Comparison of ENCODE assay signal across 9 cellular contexts in the genomic region with DNA sequence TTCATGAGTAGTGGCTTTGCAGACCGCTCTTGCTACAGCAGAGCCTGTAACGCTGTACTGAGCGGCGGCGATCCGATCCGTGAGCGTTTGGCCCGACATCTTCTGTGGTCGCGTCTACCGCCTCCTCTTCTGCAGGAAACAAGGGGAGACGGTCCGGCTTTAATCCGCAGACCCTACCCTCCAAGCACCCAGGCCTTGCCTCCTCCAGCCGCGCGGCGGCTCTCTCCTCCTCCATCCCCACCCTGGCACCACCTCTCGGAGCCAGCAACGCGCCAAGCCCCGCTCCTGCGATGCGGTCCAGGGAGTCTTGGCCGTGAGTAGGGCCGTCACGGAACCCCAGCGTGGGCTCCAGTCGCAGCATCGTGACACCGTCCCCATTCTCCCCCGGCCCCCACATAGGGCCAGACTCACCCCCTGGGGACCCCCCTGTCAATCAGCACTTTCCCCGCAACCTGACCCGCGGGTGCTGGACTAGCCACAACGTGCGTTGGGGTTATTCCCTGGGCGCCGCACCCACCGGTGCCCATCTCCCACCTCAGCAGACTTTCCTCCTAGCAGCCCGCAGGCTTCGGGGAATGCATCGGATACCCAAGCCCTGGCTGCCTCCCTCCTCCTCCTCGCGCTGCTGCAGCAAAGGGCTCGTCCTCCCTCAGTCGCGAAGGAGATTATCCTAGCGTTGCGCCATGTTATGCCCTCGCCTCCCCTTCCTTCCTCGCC. TPM values are rescaled to one million over a fixed set of nuclear protein-coding genes. Genes with fewer than 3 reads are reported as not detected.
DNase-seq lines count a peak whose midpoint lies in the region; ATAC-seq and TF ChIP-seq lines count a peak whose summit lies in the region.
"Had no signal": no experiment of that assay in that cellular context is flagged by ENCODE, and none has a peak within 500 bp of the region (broad histone marks: within the 10 kb centered on the region; RNA-seq: fewer than 3 reads in every experiment).

No MANE protein-coding gene starts in this region.

- H3K4me2 ChIP-seq in GM23338: peak overlapping the region; percentile 92

- H3F3A ChIP-seq in GM23338 (replicated peaks; ENCODE audit: low read depth): peaks cover 8% of the 10 kb centered on the region; the same call in 1 of the 2 replicates

- POLR2A ChIA-PET in WTC11 (lab: Charles Lee): interaction anchor here (1.4 kb wide), 1 partner anchor 145 kb away, joined by 4 read pairs; the partner anchor contains the start of gene RIPPLY2

- TF ChIP-seq CTCF in GM23338 (conservative IDR thresholded peaks at IDR 0.05; ENCODE audit: low read depth in 2 of 2) (no peak; a peak in 1 of 4 replicates), WTC11 (IDR thresholded peaks at IDR 0.05) (no peak)

- no peaks in the 10 kb centered on the region for H4K20me1 ChIP-seq in GM23338 (replicated peaks; ENCODE audit: insufficient read depth)

- peaks cover 4% of the 10 kb centered on the region; the same call in 1 of the 3 replicates for H3K9me3 Mint-ChIP-seq in GM23338
- peaks cover 8% of the 10 kb centered on the region; the same call in 1 of the 2 replicates for H3K9me3 Mint-ChIP-seq in WTC11
- H3K9me3 Mint-ChIP-seq in stimulated activated effector memory CD8-positive, alpha-beta T cell treated with anti-CD3 and anti-CD28 coated beads, Interleukin-12 subunit alpha, Interleukin-12 subunit beta, amount 100 ng/mL, for 72 hours: peaks cover 8% of the 10 kb centered on the region
- peaks cover 3% of the 10 kb centered on the region for H3K9me3 Mint-ChIP-seq in natural killer cell treated with Interleukin-12 subunit alpha and Interleukin-12 subunit beta and Interleukin-15 and Interleukin-18, amount 100 ng/mL, for 72 hours

- H3K4me1 ChIP-seq in GM23338 (ENCODE audit: insufficient read depth): no peaks in the 10 kb centered on the region; the same call in 1 of the 2 replicates

- DNase-seq in GM23338 (ENCODE audit: low spot score) (peak; percentile 65), WTC11 (ENCODE audit: low spot score) (peak; percentile 49), hypothalamus (lab: John Stamatoyannopoulos, UW) (peak in 46 of 51 donors; percentile 4 to 69 (median 34))
- no peak for DNase-seq in stimulated activated effector memory CD8-positive, alpha-beta T cell treated with anti-CD3 and anti-CD28 coated beads, Interleukin-12 subunit alpha, Interleukin-12 subunit beta, amount 100 ng/mL, for 72 hours (ENCODE audit: low spot score in 2 of 2)
- DNase-seq in natural killer cell treated with Interleukin-12 subunit alpha and Interleukin-12 subunit beta and Interleukin-15 and Interleukin-18, amount 100 ng/mL, for 72 hours (ENCODE audit: low spot score): no peak

- H3K27me3 ChIP-seq in GM23338 (ENCODE audit: insufficient read depth): peaks cover 64% of the 10 kb centered on the region

- no peaks in the 10 kb centered on the region for H3K36me3 Mint-ChIP-seq in GM23338 (ENCODE audit: low read depth)
- H3K36me3 Mint-ChIP-seq in WTC11: no peaks in the 10 kb centered on the region
- H3K36me3 Mint-ChIP-seq in stimulated activated effector memory CD8-positive, alpha-beta T cell treated with anti-CD3 and anti-CD28 coated beads, Interleukin-12 subunit alpha, Interleukin-12 subunit beta, amount 100 ng/mL, for 72 hours: no peaks in the 10 kb centered on the region
- peaks cover 12% of the 10 kb centered on the region for H3K36me3 Mint-ChIP-seq in natural killer cell treated with Interleukin-12 subunit alpha and Interleukin-12 subunit beta and Interleukin-15 and Interleukin-18, amount 100 ng/mL, for 72 hours

- no peaks in the 10 kb centered on the region for H3K9me2 ChIP-seq in GM23338 (ENCODE audit: insufficient read depth)

- H2AFZ ChIP-seq in GM23338: peak overlapping the region; percentile 98

- H3K27ac Mint-ChIP-seq in GM23338 (no peak overlapping the region), WTC11 (no peak overlapping the region)
- no peak overlapping the region for H3K27ac Mint-ChIP-seq in stimulated activated effector memory CD8-positive, alpha-beta T cell treated with anti-CD3 and anti-CD28 coated beads, Interleukin-12 subunit alpha, Interleukin-12 subunit beta, amount 100 ng/mL, for 72 hours
- H3K27ac Mint-ChIP-seq in natural killer cell treated with Interleukin-12 subunit alpha and Interleukin-12 subunit beta and Interleukin-15 and Interleukin-18, amount 100 ng/mL, for 72 hours: no peak overlapping the region

- no peak overlapping the region for H3K27ac ChIP-seq in GM23338 (ENCODE audit: low read depth)

- H3K36me3 ChIP-seq in GM23338 (ENCODE audit: insufficient read depth): no peaks in the 10 kb centered on the region

- no peaks in the 10 kb centered on the region for H3K79me2 ChIP-seq in GM23338 (replicated peaks; ENCODE audit: insufficient read depth)

- CTCF ChIA-PET in WTC11 (lab: Charles Lee): interaction anchor here (1.0 to 1.7 kb wide), 4 partner anchors 75 to 146 kb away, joined by 3 to 4 read pairs (median 3); partner anchors contain the start of gene RIPPLY2

- peaks cover 40% of the 10 kb centered on the region for H3K27me3 Mint-ChIP-seq in GM23338 (ENCODE audit: insufficient read depth, low read depth, poor library complexity)
- peaks cover 63% of the 10 kb centered on the region for H3K27me3 Mint-ChIP-seq in WTC11 (ENCODE audit: low read depth)
- H3K27me3 Mint-ChIP-seq in natural killer cell treated with Interleukin-12 subunit alpha and Interleukin-12 subunit beta and Interleukin-15 and Interleukin-18, amount 100 ng/mL, for 72 hours: peaks cover 22% of the 10 kb centered on the region in 2 donors

- ATAC-seq in GM23338: peak; percentile 69
- ATAC-seq in WTC11: peak; percentile 74
- ATAC-seq in stimulated activated effector memory CD8-positive, alpha-beta T cell treated with anti-CD3 and anti-CD28 coated beads, Interleukin-12 subunit alpha, Interleukin-12 subunit beta, amount 100 ng/mL, for 72 hours: peak; percentile 34
- no peak for ATAC-seq in natural killer cell treated with Interleukin-12 subunit alpha and Interleukin-12 subunit beta and Interleukin-15 and Interleukin-18, amount 100 ng/mL, for 72 hours
- no peak for ATAC-seq in GM18873 (IDR thresholded peaks at IDR 0.05; ENCODE audit: low FRiP score, unreplicated experiment)
- ATAC-seq in GM18519 (IDR thresholded peaks at IDR 0.05; ENCODE audit: low FRiP score, unreplicated experiment): no peak
- no peak for ATAC-seq in HG03097 (IDR thresholded peaks at IDR 0.05; ENCODE audit: low FRiP score, unreplicated experiment)

- H3K4me3 Mint-ChIP-seq in GM23338 (peak overlapping the region; percentile 88), WTC11 (peak overlapping the region; percentile 88)
- no peak overlapping the region for H3K4me3 Mint-ChIP-seq in stimulated activated effector memory CD8-positive, alpha-beta T cell treated with anti-CD3 and anti-CD28 coated beads, Interleukin-12 subunit alpha, Interleukin-12 subunit beta, amount 100 ng/mL, for 72 hours
- H3K4me3 Mint-ChIP-seq in natural killer cell treated with Interleukin-12 subunit alpha and Interleukin-12 subunit beta and Interleukin-15 and Interleukin-18, amount 100 ng/mL, for 72 hours: no peak overlapping the region

- H3K4me3 ChIP-seq in GM23338: peak overlapping the region; percentile 81

- no peaks in the 10 kb centered on the region for H3K4me1 Mint-ChIP-seq in GM23338
- H3K4me1 Mint-ChIP-seq in WTC11: peaks cover 7% of the 10 kb centered on the region
- no peaks in the 10 kb centered on the region for H3K4me1 Mint-ChIP-seq in stimulated activated effector memory CD8-positive, alpha-beta T cell treated with anti-CD3 and anti-CD28 coated beads, Interleukin-12 subunit alpha, Interleukin-12 subunit beta, amount 100 ng/mL, for 72 hours
- H3K4me1 Mint-ChIP-seq in natural killer cell treated with Interleukin-12 subunit alpha and Interleukin-12 subunit beta and Interleukin-15 and Interleukin-18, amount 100 ng/mL, for 72 hours (ENCODE audit: low read depth in 2 of 2): no peaks in the 10 kb centered on the region

TF ChIP-seq in GM23338, 12 proteins besides CTCF, POLR2A, EP300 and RAD21:
- no peak for TF ChIP-seq ZNF114 (CRISPR knock-in tag; IDR thresholded peaks at IDR 0.05)
- TF ChIP-seq JUNB (IDR thresholded peaks at IDR 0.05; ENCODE audit: unreplicated experiment): no peak
- TF ChIP-seq EZH2 (IDR thresholded peaks at IDR 0.05; ENCODE audit: low read depth, unreplicated experiment): peak; percentile 53

TF ChIP-seq in WTC11, 78 proteins besides CTCF, POLR2A, EP300 and RAD21:
- no peak for TF ChIP-seq GRHL2 (CRISPR knock-in tag; IDR thresholded peaks at IDR 0.05; ENCODE audit: insufficient replicate concordance, severe bottlenecking)
- 0 out of 2 replicates have a peak, but pooled peaks have one; percentile 13 for TF ChIP-seq MYBL2 (CRISPR knock-in tag; IDR thresholded peaks at IDR 0.05)
- TF ChIP-seq ZNF423 (CRISPR knock-in tag; IDR thresholded peaks at IDR 0.05): 0 out of 2 replicates have a peak, but pooled peaks have one; percentile 19
- no peak for TF ChIP-seq FOXP1 (CRISPR knock-in tag; IDR thresholded peaks at IDR 0.05; ENCODE audit: borderline replicate concordance)
- TF ChIP-seq NFE2L1 (CRISPR knock-in tag; IDR thresholded peaks at IDR 0.05): no peak
- 0 out of 2 replicates have a peak, but pooled peaks have one; percentile 15 for TF ChIP-seq ETV6 (CRISPR knock-in tag; IDR thresholded peaks at IDR 0.05)
- TF ChIP-seq, protein P1, sequence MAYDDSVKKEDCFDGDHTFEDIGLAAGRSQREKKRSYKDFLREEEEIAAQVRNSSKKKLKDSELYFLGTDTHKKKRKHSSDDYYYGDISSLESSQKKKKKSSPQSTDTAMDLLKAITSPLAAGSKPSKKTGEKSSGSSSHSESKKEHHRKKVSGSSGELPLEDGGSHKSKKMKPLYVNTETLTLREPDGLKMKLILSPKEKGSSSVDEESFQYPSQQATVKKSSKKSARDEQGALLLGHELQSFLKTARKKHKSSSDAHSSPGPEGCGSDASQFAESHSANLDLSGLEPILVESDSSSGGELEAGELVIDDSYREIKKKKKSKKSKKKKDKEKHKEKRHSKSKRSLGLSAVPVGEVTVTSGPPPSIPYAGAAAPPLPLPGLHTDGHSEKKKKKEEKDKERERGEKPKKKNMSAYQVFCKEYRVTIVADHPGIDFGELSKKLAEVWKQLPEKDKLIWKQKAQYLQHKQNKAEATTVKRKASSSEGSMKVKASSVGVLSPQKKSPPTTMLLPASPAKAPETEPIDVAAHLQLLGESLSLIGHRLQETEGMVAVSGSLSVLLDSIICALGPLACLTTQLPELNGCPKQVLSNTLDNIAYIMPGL (CRISPR knock-in tag; IDR thresholded peaks at IDR 0.05): peak; percentile 28; the same call in 1 of the 2 replicates

RNA-seq across cellular contexts. Expression of gene SNAP91, which starts 0.9 kb away (rescaled TPM):
- total RNA-seq in GM23338 (2014; rRNA removed; shearing (Covaris generic)): 0.83 and 1.5 TPM in 2 replicates
- 1.2 TPM in 2 replicates for polyA plus RNA-seq in GM23338 (2016; fragmentation: Nextera tagmentation; extraction: Ambion mirVana)
- total RNA-seq in WTC11 (2021): 0.70 to 1.2 TPM (median 1.1 TPM) in 3 replicates
- not detected for total RNA-seq in natural killer cell treated with Interleukin-12 subunit alpha and Interleukin-12 subunit beta and Interleukin-15 and Interleukin-18, amount 100 ng/mL, for 72 hours
- total RNA-seq: M059J had no signal

Comparison
In these comparisons a context has a peak if more than half of its experiments do, and no peak if none do; other contexts are left out.
1. ATAC-seq: peak in GM23338 (single experiment), WTC11 (single experiment) and stimulated activated effector memory CD8-positive, alpha-beta T cell treated with anti-CD3 and anti-CD28 coated beads, Interleukin-12 subunit alpha, Interleukin-12 subunit beta, amount 100 ng/mL, for 72 hours (single experiment); none in natural killer cell treated with Interleukin-12 subunit alpha and Interleukin-12 subunit beta and Interleukin-15 and Interleukin-18, amount 100 ng/mL, for 72 hours (0 of 2), GM18873 (single experiment), GM18519 (single experiment) and HG03097 (single experiment).
2. DNase-seq: peak in GM23338 (single experiment), WTC11 (single experiment) and hypothalamus (46 of 51); none in stimulated activated effector memory CD8-positive, alpha-beta T cell treated with anti-CD3 and anti-CD28 coated beads, Interleukin-12 subunit alpha, Interleukin-12 subunit beta, amount 100 ng/mL, for 72 hours (0 of 2) and natural killer cell treated with Interleukin-12 subunit alpha and Interleukin-12 subunit beta and Interleukin-15 and Interleukin-18, amount 100 ng/mL, for 72 hours (single experiment).
3. H3K4me3 Mint-ChIP-seq: peak in GM23338 (single experiment) and WTC11 (single experiment); none in stimulated activated effector memory CD8-positive, alpha-beta T cell treated with anti-CD3 and anti-CD28 coated beads, Interleukin-12 subunit alpha, Interleukin-12 subunit beta, amount 100 ng/mL, for 72 hours (single experiment) and natural killer cell treated with Interleukin-12 subunit alpha and Interleukin-12 subunit beta and Interleukin-15 and Interleukin-18, amount 100 ng/mL, for 72 hours (single experiment).